22 cellular contexts compared by ENCODE assay signal in genomic region chr3:187255314-187255713, GRCh38. TPM values are rescaled to one million over a fixed set of nuclear protein-coding genes. Genes with fewer than 3 reads are reported as not detected.
DNase-seq lines count a peak whose midpoint lies in the region; ATAC-seq lines count a peak whose summit lies in the region.
"Had no signal": no experiment of that assay in that cellular context is flagged by ENCODE, and none has a peak within 500 bp of the region (broad histone marks: within the 10 kb centered on the region; RNA-seq: fewer than 3 reads in every experiment).

No MANE protein-coding gene starts in this region.

- ATAC-seq in HG02610 (IDR thresholded peaks at IDR 0.05; ENCODE audit: unreplicated experiment) (no peak), HG03571 (IDR thresholded peaks at IDR 0.05; ENCODE audit: unreplicated experiment) (no peak)
- ATAC-seq in natural killer cell treated with Interleukin-12 subunit alpha and Interleukin-12 subunit beta and Interleukin-15 and Interleukin-18, amount 100 ng/mL, for 72 hours: no peak
- ATAC-seq: activated naive CD4-positive, alpha-beta T cell treated with anti-CD3 and anti-CD28 coated beads, Interleukin-2, amount 50 U/mL, for 72 hours had no signal

- H3K9me3 Mint-ChIP-seq in natural killer cell treated with Interleukin-12 subunit alpha and Interleukin-12 subunit beta and Interleukin-15 and Interleukin-18, amount 100 ng/mL, for 72 hours: no peaks in the 10 kb centered on the region
- H3K9me3 Mint-ChIP-seq: activated naive CD4-positive, alpha-beta T cell treated with anti-CD3 and anti-CD28 coated beads, Interleukin-2, amount 50 U/mL, for 72 hours had no signal

- DNase-seq in Ammon's horn (ENCODE audit: low spot score) (peak; percentile 43), SJSA1 (ENCODE audit: low read depth in 1 of 2, low spot score in 2 of 2) (peak in 1 of 2 experiments; percentile 10), foreskin melanocyte (peak; percentile 84), middle frontal gyrus (ENCODE audit: extremely low spot score, low spot score) (peak; percentile 6)
- no peak for DNase-seq in natural killer cell treated with Interleukin-12 subunit alpha and Interleukin-12 subunit beta and Interleukin-15 and Interleukin-18, amount 100 ng/mL, for 72 hours (ENCODE audit: low spot score)
- DNase-seq in activated effector memory CD4-positive, alpha-beta T cell treated with anti-CD3 and anti-CD28 coated beads, Interleukin-2, amount 50 U/mL, for 16 hours: no peak
- DNase-seq: activated CD8-positive, alpha-beta memory T cell treated with anti-CD3 and anti-CD28 coated beads for 24 hours; activated T-cell treated with anti-CD3 and anti-CD28 coated beads, Interleukin-2, amount 50 U/mL, for 48 hours; DMS153; foreskin fibroblast; HCEC 1CT; NCI-H1417; NCI-H524; RPMI8226; sigmoid colon; SW 1271 had no signal

- H3K4me1 ChIP-seq in SJSA1 (replicated peaks): peaks cover 24% of the 10 kb centered on the region
- H3K4me1 ChIP-seq: sigmoid colon had no signal

- H3K4me3 ChIP-seq in SJSA1: no peak overlapping the region
- H3K4me3 ChIP-seq: sigmoid colon, thoracic aorta had no signal

- H3K36me3 Mint-ChIP-seq in natural killer cell treated with Interleukin-12 subunit alpha and Interleukin-12 subunit beta and Interleukin-15 and Interleukin-18, amount 100 ng/mL, for 72 hours: no peaks in the 10 kb centered on the region
- H3K36me3 Mint-ChIP-seq: activated naive CD4-positive, alpha-beta T cell treated with anti-CD3 and anti-CD28 coated beads, Interleukin-2, amount 50 U/mL, for 72 hours had no signal

- no peaks in the 10 kb centered on the region for H3K4me1 Mint-ChIP-seq in natural killer cell treated with Interleukin-12 subunit alpha and Interleukin-12 subunit beta and Interleukin-15 and Interleukin-18, amount 100 ng/mL, for 72 hours (ENCODE audit: low read depth in 2 of 2)

- no peaks in the 10 kb centered on the region for H3K9me3 ChIP-seq in SJSA1 (replicated peaks)
- H3K9me3 ChIP-seq: sigmoid colon, thoracic aorta had no signal

- peak overlapping the region; percentile 64 for H3K27ac ChIP-seq in SJSA1
- H3K27ac ChIP-seq: C4-2B, sigmoid colon, thoracic aorta had no signal

- H3K27ac Mint-ChIP-seq in natural killer cell treated with Interleukin-12 subunit alpha and Interleukin-12 subunit beta and Interleukin-15 and Interleukin-18, amount 100 ng/mL, for 72 hours: no peak overlapping the region
- H3K27ac Mint-ChIP-seq: activated naive CD4-positive, alpha-beta T cell treated with anti-CD3 and anti-CD28 coated beads, Interleukin-2, amount 50 U/mL, for 72 hours had no signal

- no peak overlapping the region for H3K4me3 Mint-ChIP-seq in natural killer cell treated with Interleukin-12 subunit alpha and Interleukin-12 subunit beta and Interleukin-15 and Interleukin-18, amount 100 ng/mL, for 72 hours

- H3K36me3 ChIP-seq in SJSA1: no peaks in the 10 kb centered on the region
- H3K36me3 ChIP-seq: thoracic aorta had no signal

- H3K27me3 Mint-ChIP-seq in natural killer cell treated with Interleukin-12 subunit alpha and Interleukin-12 subunit beta and Interleukin-15 and Interleukin-18, amount 100 ng/mL, for 72 hours: peaks cover 19 to 31% of the 10 kb centered on the region in 2 donors

- H3K27me3 ChIP-seq in SJSA1 (replicated peaks): no peaks in the 10 kb centered on the region
- H3K27me3 ChIP-seq: sigmoid colon had no signal

RNA-seq across cellular contexts. Expression of gene MASP1, which starts 36.2 kb away (rescaled TPM):
- total RNA-seq in SJSA1 (2014; rRNA removed; shearing (Covaris generic)): 2.1 and 2.3 TPM in 2 replicates
- total RNA-seq in natural killer cell treated with Interleukin-12 subunit alpha and Interleukin-12 subunit beta and Interleukin-15 and Interleukin-18, amount 100 ng/mL, for 72 hours: not detected
- total RNA-seq: activated naive CD4-positive, alpha-beta T cell treated with anti-CD3 and anti-CD28 coated beads, Interleukin-2, amount 50 U/mL, for 72 hours; kidney epithelial cell had no signal

RNA-seq across cellular contexts. Expression of gene RTP1, which starts 58.0 kb away (rescaled TPM):
- total RNA-seq in SJSA1 (2014; rRNA removed; shearing (Covaris generic)): not detected in 2 replicates
- not detected for total RNA-seq in natural killer cell treated with Interleukin-12 subunit alpha and Interleukin-12 subunit beta and Interleukin-15 and Interleukin-18, amount 100 ng/mL, for 72 hours
- total RNA-seq: activated naive CD4-positive, alpha-beta T cell treated with anti-CD3 and anti-CD28 coated beads, Interleukin-2, amount 50 U/mL, for 72 hours; kidney epithelial cell; sigmoid colon had no signal

Comparison
In these comparisons a context has a peak if more than half of its experiments do, and no peak if none do; other contexts are left out.
1. DNase-seq: peak in Ammon's horn (single experiment), foreskin melanocyte (single experiment) and middle frontal gyrus (single experiment); none in natural killer cell treated with Interleukin-12 subunit alpha and Interleukin-12 subunit beta and Interleukin-15 and Interleukin-18, amount 100 ng/mL, for 72 hours (single experiment) and activated effector memory CD4-positive, alpha-beta T cell treated with anti-CD3 and anti-CD28 coated beads, Interleukin-2, amount 50 U/mL, for 16 hours (single experiment).